8 cellular contexts compared by ENCODE assay signal in the genomic region with DNA sequence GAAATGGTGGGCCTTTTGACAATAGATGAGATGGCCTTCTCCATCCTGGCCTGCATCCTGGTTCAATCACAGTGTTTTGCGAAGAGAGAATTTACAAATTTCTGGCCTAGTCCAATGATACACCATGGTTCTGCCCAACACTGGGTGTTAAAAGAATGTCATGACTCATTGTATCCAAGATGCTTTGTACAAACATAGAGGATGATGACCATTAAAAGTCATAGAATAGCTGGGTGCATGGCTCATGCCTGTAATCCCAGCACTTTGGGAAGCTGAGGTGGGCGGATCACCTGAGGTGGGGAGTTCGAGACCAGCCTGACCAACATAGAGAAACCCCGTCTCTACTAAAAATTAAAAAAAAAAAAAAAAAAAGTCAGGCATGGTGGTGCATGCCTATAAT. TPM values are rescaled to one million over a fixed set of nuclear protein-coding genes. Genes with fewer than 3 reads are reported as not detected.
"Had no signal": no experiment of that assay in that cellular context is flagged by ENCODE, and none has a peak within 500 bp of the region (broad histone marks: within the 10 kb centered on the region; RNA-seq: fewer than 3 reads in every experiment).

No MANE protein-coding gene starts in this region.

RNA-seq across cellular contexts. Expression of a gene that starts 41.5 kb away (rescaled TPM):
- total RNA-seq: activated CD8-positive, alpha-beta T cell treated with anti-CD3 and anti-CD28 coated beads, Interleukin-2, amount 10 ng/mL, durations not matched to agents 7 days and 5 days; activated naive CD8-positive, alpha-beta T cell treated with anti-CD3 and anti-CD28 coated beads, Interleukin-2, amount 10 ng/mL, durations not matched to agents 7 days and 5 days; adrenal gland; body of pancreas; cardiac muscle cell; PC-9; SK-MEL-5 had no signal
- polyA plus RNA-seq: aorta, cardiac muscle cell had no signal

RNA-seq across cellular contexts. Expression of a gene that starts 52.7 kb away (rescaled TPM):
- total RNA-seq: activated CD8-positive, alpha-beta T cell treated with anti-CD3 and anti-CD28 coated beads, Interleukin-2, amount 10 ng/mL, durations not matched to agents 7 days and 5 days; activated naive CD8-positive, alpha-beta T cell treated with anti-CD3 and anti-CD28 coated beads, Interleukin-2, amount 10 ng/mL, durations not matched to agents 7 days and 5 days; PC-9; SK-MEL-5 had no signal
